17 cellular contexts compared by ENCODE assay signal in the genomic region with DNA sequence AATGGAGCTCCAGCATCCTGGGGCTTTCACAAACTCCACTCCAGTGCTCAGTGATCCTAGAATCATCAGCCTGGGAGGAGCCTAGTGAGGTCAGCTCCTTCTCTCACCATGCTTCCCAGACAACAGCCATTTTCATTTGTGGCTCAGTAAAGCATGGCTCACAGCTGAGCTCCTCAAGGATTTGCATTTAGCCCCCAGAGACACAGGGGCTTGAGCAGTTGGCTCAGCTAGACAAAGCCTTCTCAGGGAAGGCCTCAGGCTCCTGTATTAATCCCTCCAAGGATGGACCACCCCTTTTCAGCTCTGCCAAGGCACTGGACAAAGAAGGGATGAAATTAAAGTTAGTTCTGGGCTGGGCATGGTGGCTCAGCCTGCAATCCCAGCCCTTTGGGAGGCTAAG. TPM values are rescaled to one million over a fixed set of nuclear protein-coding genes. Genes with fewer than 3 reads are reported as not detected.
DNase-seq lines count a peak whose midpoint lies in the region; ATAC-seq and TF ChIP-seq lines count a peak whose summit lies in the region.
"Had no signal": no experiment of that assay in that cellular context is flagged by ENCODE, and none has a peak within 500 bp of the region (broad histone marks: within the 10 kb centered on the region; RNA-seq: fewer than 3 reads in every experiment).

No MANE protein-coding gene starts in this region.

- H3K9me3 ChIP-seq in ectodermal cell (ENCODE audit: control insufficient read depth, low read length) = no peaks in the 10 kb centered on the region
- H3K9me3 ChIP-seq in thyroid gland = no peaks in the 10 kb centered on the region
- H3K9me3 ChIP-seq: SJSA1 had no signal

- DNase-seq in NCI-H2171 treated with DMSO at 0.1 percent for 48 hours (lab: John Stamatoyannopoulos, UW) = peak; percentile 18
- DNase-seq in NCI-H2171 (lab: John Stamatoyannopoulos, UW) = no peak
- peak; percentile 55 for DNase-seq in NCI-H2029 treated with DMSO at 0.1 percent for 48 hours (lab: John Stamatoyannopoulos, UW)
- DNase-seq in thyroid gland = peak; percentile 15 to 29
- DNase-seq in putamen (ENCODE audit: low spot score) = no peak
- DNase-seq in WTC11 (ENCODE audit: low spot score) = no peak
- DNase-seq: COR-L47, DMS53, GM23248, KG1, NCI-H1092 treated with DMSO at 0.1 percent for 48 hours, PC-3, SW 1271 had no signal

- H3K36me3 Mint-ChIP-seq in WTC11 = peaks cover 40% of the 10 kb centered on the region

- CTCF ChIA-PET in WTC11 (lab: Charles Lee) = interaction anchor here (0.6 to 3.1 kb wide), 16 partner anchors 8 to 336 kb away, joined by 3 to 22 read pairs (median 5); no protein-coding TSS in a partner anchor

- H3K27ac ChIP-seq in ectodermal cell (ENCODE audit: insufficient read depth, low read depth, low read length, poor library complexity, severe bottlenecking) (peak overlapping the region; percentile 54), thyroid gland (no peak overlapping the region)
- H3K27ac ChIP-seq: C4-2B, GM23248, SJSA1 had no signal

- TF ChIP-seq POLR2A in thyroid gland (IDR thresholded peaks at IDR 0.05) = no peak

- TF ChIP-seq CTCF in thyroid gland (IDR thresholded peaks at IDR 0.05) (no peak), WTC11 (IDR thresholded peaks at IDR 0.05) (no peak)

- H3K27ac Mint-ChIP-seq in WTC11 = no peak overlapping the region

- H3K4me3 ChIP-seq in ectodermal cell (ENCODE audit: insufficient read depth, low read depth, low read length) (no peak overlapping the region), thyroid gland (replicated peaks in 1 of 3) (no peak overlapping the region)
- H3K4me3 ChIP-seq: GM23248, SJSA1 had no signal

- peaks cover 22% of the 10 kb centered on the region for H3K4me1 Mint-ChIP-seq in WTC11

- POLR2A ChIA-PET in WTC11 (lab: Charles Lee) = interaction anchor here (0.5 to 1.2 kb wide), 2 partner anchors 62 to 221 kb away, joined by 4 to 5 read pairs; no protein-coding TSS in a partner anchor

- no peaks in the 10 kb centered on the region for H3K27me3 ChIP-seq in ectodermal cell (ENCODE audit: control insufficient read depth, insufficient read depth, low read length, poor library complexity, severe bottlenecking)
- H3K27me3 ChIP-seq in thyroid gland = no peaks in the 10 kb centered on the region
- H3K27me3 ChIP-seq: SJSA1 had no signal

- H3K4me3 Mint-ChIP-seq in WTC11 = no peak overlapping the region

- intact Hi-C loops in thyroid gland (cut with DNase I) = loop anchor here (10.0 kb wide), 1 partner anchor 101 kb away; the partner anchor contains the start of gene DMAP1

- H3K4me1 ChIP-seq in ectodermal cell (ENCODE audit: control insufficient read depth, insufficient read depth, low read length) = peaks cover 47% of the 10 kb centered on the region
- H3K4me1 ChIP-seq in thyroid gland = peaks cover 0 to 10% of the 10 kb centered on the region in 2 donors
- H3K4me1 ChIP-seq: SJSA1 had no signal

- no peaks in the 10 kb centered on the region for H3K9me3 Mint-ChIP-seq in WTC11

- ATAC-seq in WTC11 (no peak; the same call in 1 of the 2 replicates), GM19463 (IDR thresholded peaks at IDR 0.05; ENCODE audit: unreplicated experiment) (no peak)
- ATAC-seq: PC-3 had no signal

- no peaks in the 10 kb centered on the region for H3K27me3 Mint-ChIP-seq in WTC11 (ENCODE audit: low read depth)

- H3K36me3 ChIP-seq in ectodermal cell (ENCODE audit: control insufficient read depth, insufficient read depth, low read length) (peaks cover 9% of the 10 kb centered on the region), thyroid gland (peaks cover 15 to 23% of the 10 kb centered on the region in 2 donors)

TF ChIP-seq in WTC11, 78 proteins besides CTCF, POLR2A, EP300 and RAD21 (continues in another document):
- TF ChIP-seq ZNF121 (CRISPR knock-in tag; IDR thresholded peaks at IDR 0.05) (no peak), JUN (CRISPR knock-in tag; IDR thresholded peaks at IDR 0.05) (no peak), USF2 (CRISPR knock-in tag; IDR thresholded peaks at IDR 0.05) (no peak), ZNF232 (CRISPR knock-in tag; IDR thresholded peaks at IDR 0.05) (no peak), ELF4 (CRISPR knock-in tag; IDR thresholded peaks at IDR 0.05; ENCODE audit: low read depth) (no peak), PRRX2 (CRISPR knock-in tag; IDR thresholded peaks at IDR 0.05) (no peak), ESRRA (CRISPR knock-in tag; IDR thresholded peaks at IDR 0.05; ENCODE audit: borderline replicate concordance) (no peak)
- TF ChIP-seq, protein P1, sequence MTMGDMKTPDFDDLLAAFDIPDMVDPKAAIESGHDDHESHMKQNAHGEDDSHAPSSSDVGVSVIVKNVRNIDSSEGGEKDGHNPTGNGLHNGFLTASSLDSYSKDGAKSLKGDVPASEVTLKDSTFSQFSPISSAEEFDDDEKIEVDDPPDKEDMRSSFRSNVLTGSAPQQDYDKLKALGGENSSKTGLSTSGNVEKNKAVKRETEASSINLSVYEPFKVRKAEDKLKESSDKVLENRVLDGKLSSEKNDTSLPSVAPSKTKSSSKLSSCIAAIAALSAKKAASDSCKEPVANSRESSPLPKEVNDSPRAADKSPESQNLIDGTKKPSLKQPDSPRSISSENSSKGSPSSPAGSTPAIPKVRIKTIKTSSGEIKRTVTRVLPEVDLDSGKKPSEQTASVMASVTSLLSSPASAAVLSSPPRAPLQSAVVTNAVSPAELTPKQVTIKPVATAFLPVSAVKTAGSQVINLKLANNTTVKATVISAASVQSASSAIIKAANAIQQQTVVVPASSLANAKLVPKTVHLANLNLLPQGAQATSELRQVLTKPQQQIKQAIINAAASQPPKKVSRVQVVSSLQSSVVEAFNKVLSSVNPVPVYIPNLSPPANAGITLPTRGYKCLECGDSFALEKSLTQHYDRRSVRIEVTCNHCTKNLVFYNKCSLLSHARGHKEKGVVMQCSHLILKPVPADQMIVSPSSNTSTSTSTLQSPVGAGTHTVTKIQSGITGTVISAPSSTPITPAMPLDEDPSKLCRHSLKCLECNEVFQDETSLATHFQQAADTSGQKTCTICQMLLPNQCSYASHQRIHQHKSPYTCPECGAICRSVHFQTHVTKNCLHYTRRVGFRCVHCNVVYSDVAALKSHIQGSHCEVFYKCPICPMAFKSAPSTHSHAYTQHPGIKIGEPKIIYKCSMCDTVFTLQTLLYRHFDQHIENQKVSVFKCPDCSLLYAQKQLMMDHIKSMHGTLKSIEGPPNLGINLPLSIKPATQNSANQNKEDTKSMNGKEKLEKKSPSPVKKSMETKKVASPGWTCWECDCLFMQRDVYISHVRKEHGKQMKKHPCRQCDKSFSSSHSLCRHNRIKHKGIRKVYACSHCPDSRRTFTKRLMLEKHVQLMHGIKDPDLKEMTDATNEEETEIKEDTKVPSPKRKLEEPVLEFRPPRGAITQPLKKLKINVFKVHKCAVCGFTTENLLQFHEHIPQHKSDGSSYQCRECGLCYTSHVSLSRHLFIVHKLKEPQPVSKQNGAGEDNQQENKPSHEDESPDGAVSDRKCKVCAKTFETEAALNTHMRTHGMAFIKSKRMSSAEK (CRISPR knock-in tag; IDR thresholded peaks at IDR 0.05; ENCODE audit: borderline replicate concordance) = no peak
- TF ChIP-seq, protein P2, sequence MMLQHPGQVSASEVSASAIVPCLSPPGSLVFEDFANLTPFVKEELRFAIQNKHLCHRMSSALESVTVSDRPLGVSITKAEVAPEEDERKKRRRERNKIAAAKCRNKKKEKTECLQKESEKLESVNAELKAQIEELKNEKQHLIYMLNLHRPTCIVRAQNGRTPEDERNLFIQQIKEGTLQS (CRISPR knock-in tag; conservative IDR thresholded peaks at IDR 0.05) = no peak
- TF ChIP-seq, protein P3, sequence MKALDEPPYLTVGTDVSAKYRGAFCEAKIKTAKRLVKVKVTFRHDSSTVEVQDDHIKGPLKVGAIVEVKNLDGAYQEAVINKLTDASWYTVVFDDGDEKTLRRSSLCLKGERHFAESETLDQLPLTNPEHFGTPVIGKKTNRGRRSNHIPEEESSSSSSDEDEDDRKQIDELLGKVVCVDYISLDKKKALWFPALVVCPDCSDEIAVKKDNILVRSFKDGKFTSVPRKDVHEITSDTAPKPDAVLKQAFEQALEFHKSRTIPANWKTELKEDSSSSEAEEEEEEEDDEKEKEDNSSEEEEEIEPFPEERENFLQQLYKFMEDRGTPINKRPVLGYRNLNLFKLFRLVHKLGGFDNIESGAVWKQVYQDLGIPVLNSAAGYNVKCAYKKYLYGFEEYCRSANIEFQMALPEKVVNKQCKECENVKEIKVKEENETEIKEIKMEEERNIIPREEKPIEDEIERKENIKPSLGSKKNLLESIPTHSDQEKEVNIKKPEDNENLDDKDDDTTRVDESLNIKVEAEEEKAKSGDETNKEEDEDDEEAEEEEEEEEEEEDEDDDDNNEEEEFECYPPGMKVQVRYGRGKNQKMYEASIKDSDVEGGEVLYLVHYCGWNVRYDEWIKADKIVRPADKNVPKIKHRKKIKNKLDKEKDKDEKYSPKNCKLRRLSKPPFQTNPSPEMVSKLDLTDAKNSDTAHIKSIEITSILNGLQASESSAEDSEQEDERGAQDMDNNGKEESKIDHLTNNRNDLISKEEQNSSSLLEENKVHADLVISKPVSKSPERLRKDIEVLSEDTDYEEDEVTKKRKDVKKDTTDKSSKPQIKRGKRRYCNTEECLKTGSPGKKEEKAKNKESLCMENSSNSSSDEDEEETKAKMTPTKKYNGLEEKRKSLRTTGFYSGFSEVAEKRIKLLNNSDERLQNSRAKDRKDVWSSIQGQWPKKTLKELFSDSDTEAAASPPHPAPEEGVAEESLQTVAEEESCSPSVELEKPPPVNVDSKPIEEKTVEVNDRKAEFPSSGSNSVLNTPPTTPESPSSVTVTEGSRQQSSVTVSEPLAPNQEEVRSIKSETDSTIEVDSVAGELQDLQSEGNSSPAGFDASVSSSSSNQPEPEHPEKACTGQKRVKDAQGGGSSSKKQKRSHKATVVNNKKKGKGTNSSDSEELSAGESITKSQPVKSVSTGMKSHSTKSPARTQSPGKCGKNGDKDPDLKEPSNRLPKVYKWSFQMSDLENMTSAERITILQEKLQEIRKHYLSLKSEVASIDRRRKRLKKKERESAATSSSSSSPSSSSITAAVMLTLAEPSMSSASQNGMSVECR (CRISPR knock-in tag; IDR thresholded peaks at IDR 0.05; ENCODE audit: borderline replicate concordance) = no peak

RNA-seq across cellular contexts. Expression of gene ERI3, which starts 39.5 kb away (rescaled TPM):
- polyA plus RNA-seq in ectodermal cell (2013, experiment 1 of 4) = 67.3 TPM
- polyA plus RNA-seq in ectodermal cell (2013, experiment 2 of 4) = 69.4 TPM
- 62.8 TPM for polyA plus RNA-seq in ectodermal cell (2013, experiment 3 of 4)
- 70.2 TPM for polyA plus RNA-seq in ectodermal cell (2013, experiment 4 of 4)
- 10 to 100 TPM; 28.8 to 63.2 (median 45.0) TPM for total RNA-seq in thyroid gland
- 74.7 to 76.1 TPM (median 75.2 TPM) in 3 replicates for total RNA-seq in WTC11 (2021)

Comparison
In these comparisons a context has a peak if more than half of its experiments do, and no peak if none do; other contexts are left out.
1. DNase-seq: peak in NCI-H2171 treated with DMSO at 0.1 percent for 48 hours (single experiment), NCI-H2029 treated with DMSO at 0.1 percent for 48 hours (single experiment) and thyroid gland (2 of 2); none in NCI-H2171 (single experiment), putamen (single experiment) and WTC11 (single experiment).